8 cellular contexts compared by ENCODE assay signal in the genomic region with DNA sequence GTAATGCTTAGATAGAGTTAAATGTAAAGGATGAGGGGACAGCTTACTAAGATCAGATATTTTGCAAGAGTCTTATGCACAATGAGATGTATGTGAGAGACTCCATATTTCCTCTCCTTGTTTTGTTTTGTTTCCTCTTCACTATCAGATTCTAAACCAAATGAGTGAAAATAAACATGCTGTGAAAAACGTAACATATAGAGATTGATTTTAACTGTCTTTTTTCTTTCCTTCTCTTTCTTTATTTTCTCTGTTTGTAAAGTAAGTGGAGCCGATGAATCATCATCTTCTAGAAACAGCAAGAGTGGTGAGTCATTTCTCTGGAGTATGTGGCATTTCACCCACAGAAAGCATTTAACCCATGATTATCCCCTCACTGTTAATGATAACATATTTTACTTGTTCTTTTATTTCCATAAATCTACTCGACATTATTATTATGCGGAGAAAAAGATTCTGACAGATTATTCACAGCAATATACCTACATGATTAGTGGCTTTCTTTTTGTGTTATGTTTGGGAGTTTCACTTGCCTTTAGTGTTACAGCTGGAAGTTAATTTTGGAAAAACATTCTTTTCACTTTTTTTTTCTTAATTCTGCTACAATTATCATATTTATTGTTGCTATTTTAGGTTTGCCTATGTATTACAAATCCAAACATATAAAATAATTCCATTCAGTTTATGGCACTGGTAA. TPM values are rescaled to one million over a fixed set of nuclear protein-coding genes. Genes with fewer than 3 reads are reported as not detected.
DNase-seq lines count a peak whose midpoint lies in the region; ATAC-seq, FAIRE-seq and TF ChIP-seq lines count a peak whose summit lies in the region.

No MANE protein-coding gene starts in this region.

- no peak overlapping the region for H2BK5ac ChIP-seq in neuronal stem cell (ENCODE audit: low read length)

- no peak for TF ChIP-seq CTCF in endodermal cell (conservative IDR thresholded peaks at IDR 0.05)
- TF ChIP-seq CTCF in D721Med (IDR thresholded peaks at IDR 0.05; ENCODE audit: insufficient read depth, missing control alignments): no peak
- no peak for TF ChIP-seq CTCF in ovary (IDR thresholded peaks at IDR 0.05)

- H2AK5ac ChIP-seq in neuronal stem cell (ENCODE audit: low read depth, low read length): no peak overlapping the region

- H2BK12ac ChIP-seq in neuronal stem cell (ENCODE audit: low read length): no peak overlapping the region

- H3K14ac ChIP-seq in neuronal stem cell (ENCODE audit: low read length): no peak overlapping the region

- 63% methylated on average over 3 of the region's 4 CpGs; no CpG with 5 or more reads in 1 of the 2 experiments for whole genome bisulfite sequencing in endodermal cell (ENCODE audit: insufficient coverage in 1 of 2, insufficient read length in 1 of 2), 2 experiments
- WGBS in neuronal stem cell (ENCODE audit: extremely low coverage in 2 of 2, insufficient read length in 2 of 2, insufficient replicate concordance in 1 of 2), 2 donors: no CpG with 5 or more reads among the region's 4 CpGs
- whole genome bisulfite sequencing in ovary, 3 donors: 4 to 8% (median 5%) methylated on average over 4 of the region's 4 CpGs

- no peak for TF ChIP-seq EP300 in ovary (IDR thresholded peaks at IDR 0.05)

- no peak overlapping the region for H2BK15ac ChIP-seq in neuronal stem cell (ENCODE audit: low read length)

- H3K27me3 ChIP-seq in endodermal cell (ENCODE audit: control insufficient read depth, insufficient read depth, low read length, poor library complexity, severe bottlenecking) (no peaks in the 10 kb centered on the region), neuronal stem cell (ENCODE audit: control insufficient read depth in 3 of 3, insufficient read depth in 3 of 3, low read depth in 1 of 3, low read length in 3 of 3) (no peaks in the 10 kb centered on the region), ovary (no peaks in the 10 kb centered on the region)

- peaks cover 7% of the 10 kb centered on the region for H3K4me1 ChIP-seq in endodermal cell (ENCODE audit: control insufficient read depth, insufficient read depth, low read length)
- peaks cover 0 to 16% of the 10 kb centered on the region in 2 donors for H3K4me1 ChIP-seq in neuronal stem cell (ENCODE audit: control insufficient read depth in 2 of 2, insufficient read depth in 1 of 2, low read depth in 1 of 2, low read length in 2 of 2)
- H3K4me1 ChIP-seq in ovary (ENCODE audit: insufficient read depth): peaks cover 3% of the 10 kb centered on the region

- H3K4me3 Mint-ChIP-seq in endodermal cell: no peak overlapping the region

- TF ChIP-seq POLR2A in ovary (IDR thresholded peaks at IDR 0.05): no peak

- H3K36me3 ChIP-seq in endodermal cell (ENCODE audit: control insufficient read depth, insufficient read depth, low read length) (no peaks in the 10 kb centered on the region), neuronal stem cell (replicated peaks in 1 of 2; ENCODE audit: control insufficient read depth in 2 of 2, insufficient read depth in 2 of 2, low read length in 2 of 2) (no peaks in the 10 kb centered on the region), ovary (no peaks in the 10 kb centered on the region)

- DNase-seq in COLO829 (ENCODE audit: low spot score): peak; percentile 91
- peak; percentile 65 for DNase-seq in SK-MEL-5 (ENCODE audit: low read depth, low spot score)
- DNase-seq in endodermal cell: no peak
- DNase-seq in neuronal stem cell (ENCODE audit: low spot score): no peak
- no peak for DNase-seq in D721Med (ENCODE audit: insufficient read length, low spot score)
- no peak for DNase-seq in ovary

- no peak overlapping the region for H3K4me2 ChIP-seq in neuronal stem cell (ENCODE audit: insufficient read depth, low read length, poor library complexity, severe bottlenecking)

- FAIRE-seq in D721Med (lab: Jason Lieb, UNC): no peak

- no peak overlapping the region for H3K4me3 ChIP-seq in endodermal cell (ENCODE audit: low read length)
- no peak overlapping the region for H3K4me3 ChIP-seq in neuronal stem cell (ENCODE audit: low read length in 2 of 2)
- H3K4me3 ChIP-seq in ovary: no peak overlapping the region

- no peaks in the 10 kb centered on the region for H3K36me3 Mint-ChIP-seq in endodermal cell (ENCODE audit: low read depth)

- H3K9ac ChIP-seq in endodermal cell (ENCODE audit: extremely low read depth, low read length, poor library complexity, severe bottlenecking) (no peak overlapping the region), neuronal stem cell (ENCODE audit: low read depth, low read length, poor library complexity) (no peak overlapping the region)

- H3K27ac Mint-ChIP-seq in endodermal cell: peak overlapping the region; percentile 80

- no peaks in the 10 kb centered on the region for H3K79me1 ChIP-seq in neuronal stem cell (ENCODE audit: low read depth, low read length)

- no peaks in the 10 kb centered on the region for H3K9me3 ChIP-seq in endodermal cell (ENCODE audit: control insufficient read depth, low read length)
- no peaks in the 10 kb centered on the region for H3K9me3 ChIP-seq in neuronal stem cell (replicated peaks in 1 of 2; ENCODE audit: control insufficient read depth in 2 of 2, insufficient read depth in 1 of 2, low read depth in 1 of 2, low read length in 2 of 2)
- H3K9me3 ChIP-seq in ovary: no peaks in the 10 kb centered on the region

- H3K27me3 Mint-ChIP-seq in endodermal cell (ENCODE audit: insufficient read depth): no peaks in the 10 kb centered on the region

- H2AFZ ChIP-seq in neuronal stem cell (ENCODE audit: low read length): peak overlapping the region; percentile 84

- H3K9me3 Mint-ChIP-seq in endodermal cell: no peaks in the 10 kb centered on the region

- in situ Hi-C loops in SK-MEL-5 (cut with HindIII; ENCODE audit: low pct_unique_long_range_greater_than_20kb, low sequenced_read_pairs): no loop called here

- H3K4me1 Mint-ChIP-seq in endodermal cell: peaks cover 26% of the 10 kb centered on the region

- no peak overlapping the region for H3K23ac ChIP-seq in neuronal stem cell (ENCODE audit: low read depth, low read length, poor library complexity)

- intact Hi-C loops in ovary (cut with DNase I): no loop called here

- no peak overlapping the region for H2BK120ac ChIP-seq in neuronal stem cell (ENCODE audit: low read depth, low read length)

- H3K27ac ChIP-seq in endodermal cell (ENCODE audit: low read depth, low read length): no peak overlapping the region
- H3K27ac ChIP-seq in neuronal stem cell (replicated peaks; ENCODE audit: low read length): no peak overlapping the region
- H3K27ac ChIP-seq in ovary: no peak overlapping the region

- no peak overlapping the region for H3K18ac ChIP-seq in neuronal stem cell (ENCODE audit: low read length)

- peak; percentile 50 for ATAC-seq in GM19324 (IDR thresholded peaks at IDR 0.05; ENCODE audit: low FRiP score, unreplicated experiment)
- peak; percentile 74 for ATAC-seq in HG03196 (IDR thresholded peaks at IDR 0.05; ENCODE audit: unreplicated experiment)

- no peak overlapping the region for H4K91ac ChIP-seq in neuronal stem cell (ENCODE audit: low read depth, low read length, poor library complexity)

- H4K8ac ChIP-seq in neuronal stem cell (ENCODE audit: low read depth, low read length): no peak overlapping the region

- H3K4ac ChIP-seq in neuronal stem cell (ENCODE audit: low read length): no peak overlapping the region

RNA-seq across cellular contexts. Expression of a gene that starts 2.1 kb away (rescaled TPM):
- 25.0 and 27.0 TPM in 2 replicates for total RNA-seq in SK-MEL-5 (2014; rRNA removed; shearing (Covaris generic))
- polyA plus RNA-seq in SK-MEL-5 (2015; cell fraction: cytosol; rRNA removed): 33.8 and 36.9 TPM in 2 replicates
- polyA plus RNA-seq in SK-MEL-5 (2015; cell fraction: nucleus; rRNA removed): 30.3 and 36.5 TPM in 2 replicates
- total RNA-seq in endodermal cell (1 to 10 TPM in 1 of 2 donors, under 1 TPM in 1; 0.82 to 8.9 TPM), ovary (100 to 1,000 TPM in 3 of 7 donors, 10 to 100 TPM in 4; 67.5 to 472 (median 93.5) TPM)
- 23.5 TPM for polyA plus RNA-seq in endodermal cell (2013, experiment 1 of 2)
- polyA plus RNA-seq in endodermal cell (2013, experiment 2 of 2): 37.4 TPM
- 9.0 TPM for polyA plus RNA-seq in neuronal stem cell (2013, experiment 1 of 2)
- polyA plus RNA-seq in neuronal stem cell (2013, experiment 2 of 2): 9.4 TPM
- 100 to 1,000 TPM; 118 to 141 TPM for polyA plus RNA-seq in ovary

Comparison
In these comparisons a context has a peak if more than half of its experiments do, and no peak if none do; other contexts are left out.
1. DNase-seq: peak in COLO829 (single experiment) and SK-MEL-5 (single experiment); none in endodermal cell (single experiment), neuronal stem cell (single experiment), D721Med (single experiment) and ovary (0 of 5).